In the genomic region with DNA sequence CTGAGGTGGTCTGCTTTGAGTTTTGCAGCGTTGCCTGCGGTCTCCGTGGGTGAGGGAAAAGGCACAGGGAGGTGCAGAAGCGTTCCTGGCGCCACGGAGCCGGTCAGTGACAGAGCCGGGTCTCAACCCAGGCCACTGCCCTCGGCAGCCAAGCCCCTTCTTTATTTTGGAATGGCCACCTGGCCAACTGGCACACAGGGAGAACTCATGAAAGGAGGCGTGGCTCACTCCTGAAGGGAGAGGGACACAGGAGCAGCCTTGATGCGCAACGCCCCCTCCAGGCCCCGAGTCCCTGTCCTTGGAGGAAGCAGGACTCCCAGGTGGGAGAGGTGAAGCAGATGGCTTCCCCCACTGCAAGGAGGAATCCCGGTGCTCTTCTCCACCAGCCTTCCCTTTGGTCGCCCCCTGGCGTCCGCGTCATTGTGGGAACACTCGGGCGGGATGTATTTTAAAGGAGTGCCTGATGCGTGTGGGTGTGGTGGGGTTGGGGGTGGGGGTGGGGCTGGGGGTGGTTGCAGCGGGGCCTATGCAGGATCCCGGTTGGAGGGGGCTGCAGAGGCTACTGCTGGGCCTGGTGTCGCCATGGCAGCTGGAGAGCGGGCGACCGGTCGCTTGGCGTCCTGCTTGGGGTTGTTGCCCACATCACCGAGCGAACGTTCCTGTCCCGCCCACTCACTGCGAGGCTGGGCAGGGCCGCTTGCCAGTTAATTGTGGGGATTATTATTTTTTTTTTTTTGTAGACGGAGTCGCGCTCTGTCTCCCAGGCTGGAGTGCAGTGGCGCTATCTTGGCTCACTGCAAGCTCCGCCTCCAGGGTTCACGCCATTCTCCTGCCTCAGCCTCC, we compare ENCODE assay signal across 8 cellular contexts. TPM values are rescaled to one million over a fixed set of nuclear protein-coding genes. Genes with fewer than 3 reads are reported as not detected.
DNase-seq lines count a peak whose midpoint lies in the region; ATAC-seq, FAIRE-seq and TF ChIP-seq lines count a peak whose summit lies in the region.
"Had no signal": no experiment of that assay in that cellular context is flagged by ENCODE, and none has a peak within 500 bp of the region (broad histone marks: within the 10 kb centered on the region; RNA-seq: fewer than 3 reads in every experiment).

No MANE protein-coding gene starts in this region.

- no peak overlapping the region for H3K4me3 ChIP-seq in choroid plexus epithelial cell (ENCODE audit: low read depth, low read length)

- POLR2A ChIA-PET in naive thymus-derived CD8-positive, alpha-beta T cell (lab: Charles Lee): interaction anchor here (0.7 to 6.0 kb wide), 9 partner anchors 17 to 352 kb away, joined by 3 to 62 read pairs (median 3); partner anchors contain the start of gene APBA2

- peak; percentile 14 for TF ChIP-seq CTCF in GM13977 (IDR thresholded peaks at IDR 0.05; ENCODE audit: extremely low read depth, insufficient read depth, missing control alignments)
- peak; percentile 40 for TF ChIP-seq CTCF in choroid plexus epithelial cell (conservative IDR thresholded peaks at IDR 0.05; ENCODE audit: low read depth, low read length)

- no peak for ATAC-seq in naive thymus-derived CD8-positive, alpha-beta T cell
- no peak for ATAC-seq in HG03025 (IDR thresholded peaks at IDR 0.05; ENCODE audit: low FRiP score, unreplicated experiment)

- H3K27ac Mint-ChIP-seq in naive thymus-derived CD8-positive, alpha-beta T cell: peak overlapping the region; percentile 78 to 93 (median 90)

- no peak for DNase-seq in GM13977 (ENCODE audit: low spot score)
- DNase-seq in NCI-H510A treated with DMSO at 0.1 percent for 48 hours (lab: John Stamatoyannopoulos, UW): peak; percentile 76
- no peak for DNase-seq in choroid plexus epithelial cell (ENCODE audit: low read depth)
- DNase-seq in naive thymus-derived CD8-positive, alpha-beta T cell: peak in 1 of 10 donors; percentile 56
- no peak for DNase-seq in GM19239 (ENCODE audit: insufficient read length, low spot score)
- DNase-seq in T-helper 9 cell: no peak

- peaks cover 41 to 59% (median 55%) of the 10 kb centered on the region in 4 donors for H3K4me1 Mint-ChIP-seq in naive thymus-derived CD8-positive, alpha-beta T cell

- in situ Hi-C loops in GM13977 (cut with MboI; ENCODE audit: low pct_unique_long_range_greater_than_20kb, low sequenced_read_pairs, unreplicated experiment): no loop called here

- no peaks in the 10 kb centered on the region for H3K27me3 Mint-ChIP-seq in naive thymus-derived CD8-positive, alpha-beta T cell

- H3K9me3 Mint-ChIP-seq in naive thymus-derived CD8-positive, alpha-beta T cell: no peaks in the 10 kb centered on the region

- FAIRE-seq in GM19239 (lab: Jason Lieb, UNC): no peak
- FAIRE-seq: keratinocyte had no signal

- peaks cover 0 to 18% (median 11%) of the 10 kb centered on the region in 3 donors for H3K36me3 Mint-ChIP-seq in naive thymus-derived CD8-positive, alpha-beta T cell

- H3K4me3 Mint-ChIP-seq in naive thymus-derived CD8-positive, alpha-beta T cell: peak overlapping the region in 9 of 10 donors; percentile 75 to 90 (median 82)

RNA-seq across cellular contexts. Expression of gene APBA2, which starts 32.6 kb away (rescaled TPM):
- total RNA-seq in naive thymus-derived CD8-positive, alpha-beta T cell: 100 to 1,000 TPM; 206 to 216 TPM
- polyA plus RNA-seq in naive thymus-derived CD8-positive, alpha-beta T cell: 100 to 1,000 TPM in 1 of 3 donors, 10 to 100 TPM in 2; 75.5 to 164 (median 95.1) TPM
